8 cellular contexts compared by ENCODE assay signal in genomic region chr12:19439059-19440018, GRCh38. TPM values are rescaled to one million over a fixed set of nuclear protein-coding genes. Genes with fewer than 3 reads are reported as not detected.
A peak's percentile ranks its signal among the peaks of the same experiment; 100 is the strongest.
DNase-seq lines count a peak whose midpoint lies in the region; ATAC-seq and TF ChIP-seq lines count a peak whose summit lies in the region.

Gene AEBP2, plus strand, starts transcription at chr12:19439492. Its CDS starts 208 bp downstream, at chr12:19439700.

- peak; percentile 74 for ATAC-seq in GM23338
- ATAC-seq in stimulated activated naive CD8-positive, alpha-beta T cell treated with anti-CD3 and anti-CD28 coated beads, Interleukin-15, amount 100 ng/mL, for 72 hours = peak; percentile 91

- H3K27ac ChIP-seq in GM23338 (ENCODE audit: low read depth) (peak within 1 kb of the TSS; percentile 85), neural cell (ENCODE audit: low read length) (peak within 1 kb of the TSS; percentile 84)

- DNase-seq in EH (ENCODE audit: low read depth) = peak; percentile 94
- peak; percentile 85 for DNase-seq in GM23338 (ENCODE audit: low spot score)
- peak; percentile 83 to 88 for DNase-seq in Kasumi-1 (lab: John Stamatoyannopoulos, UW)
- peak; percentile 31 for DNase-seq in SHP77 treated with DMSO at 0.1 percent for 48 hours (lab: John Stamatoyannopoulos, UW)
- peak; percentile 97 for DNase-seq in activated effector memory CD4-positive, alpha-beta T cell treated with anti-CD3 and anti-CD28 coated beads, Interleukin-2, amount 50 U/mL, for 16 hours
- peak; percentile 95 for DNase-seq in fibroblast of the conjunctiva (ENCODE audit: low read depth)
- peak; percentile 84 to 92 for DNase-seq in stimulated activated naive CD8-positive, alpha-beta T cell treated with anti-CD3 and anti-CD28 coated beads, Interleukin-15, amount 100 ng/mL, for 72 hours

- peak within 1 kb of the TSS; percentile 95 for H3K27ac Mint-ChIP-seq in GM23338
- H3K27ac Mint-ChIP-seq in stimulated activated naive CD8-positive, alpha-beta T cell treated with anti-CD3 and anti-CD28 coated beads, Interleukin-15, amount 100 ng/mL, for 72 hours = peak within 1 kb of the TSS; percentile 99 to 100

- H3K27me3 Mint-ChIP-seq in GM23338 (ENCODE audit: insufficient read depth, low read depth, poor library complexity) = peaks cover 11% of the 10 kb centered on the region
- no peaks in the 10 kb centered on the region for H3K27me3 Mint-ChIP-seq in stimulated activated naive CD8-positive, alpha-beta T cell treated with anti-CD3 and anti-CD28 coated beads, Interleukin-15, amount 100 ng/mL, for 72 hours

- TF ChIP-seq CTCF in GM23338 (conservative IDR thresholded peaks at IDR 0.05; ENCODE audit: low read depth in 2 of 2) = no peak
- TF ChIP-seq CTCF in neural cell (IDR thresholded peaks at IDR 0.05; ENCODE audit: poor library complexity, severe bottlenecking) = no peak

- H3K9me2 ChIP-seq in GM23338 (ENCODE audit: insufficient read depth) (no peaks in the 10 kb centered on the region; the same call in 1 of the 2 replicates), neural cell (ENCODE audit: insufficient read depth, low read length) (no peaks in the 10 kb centered on the region)

- H3K4me3 ChIP-seq in GM23338 (peak within 1 kb of the TSS; percentile 73), neural cell (ENCODE audit: low read length) (peak within 1 kb of the TSS; percentile 97)

- H3K79me2 ChIP-seq in GM23338 (replicated peaks; ENCODE audit: insufficient read depth) (peaks cover 48% of the 10 kb centered on the region), neural cell (replicated peaks; ENCODE audit: insufficient read depth, low read length) (peaks cover 35% of the 10 kb centered on the region)

- H3K27me3 ChIP-seq in GM23338 (ENCODE audit: insufficient read depth) (no peaks in the 10 kb centered on the region), neural cell (ENCODE audit: insufficient read depth, low read depth, low read length) (no peaks in the 10 kb centered on the region)

- H2AFZ ChIP-seq in GM23338 (no peak within 1 kb of the TSS), neural cell (ENCODE audit: low read depth, low read length) (peak within 1 kb of the TSS; percentile 77)

- H4K20me1 ChIP-seq in GM23338 (replicated peaks; ENCODE audit: insufficient read depth) (peaks cover 32% of the 10 kb centered on the region), neural cell (ENCODE audit: insufficient read depth) (no peaks in the 10 kb centered on the region)

- no peak for TF ChIP-seq EP300 in neural cell (conservative IDR thresholded peaks at IDR 0.05; ENCODE audit: poor library complexity, severe bottlenecking)

- peaks cover 9% of the 10 kb centered on the region for H3K9me3 Mint-ChIP-seq in GM23338
- no peaks in the 10 kb centered on the region for H3K9me3 Mint-ChIP-seq in stimulated activated naive CD8-positive, alpha-beta T cell treated with anti-CD3 and anti-CD28 coated beads, Interleukin-15, amount 100 ng/mL, for 72 hours

- H3K36me3 ChIP-seq in GM23338 (ENCODE audit: insufficient read depth) (no peaks in the 10 kb centered on the region), neural cell (ENCODE audit: insufficient read depth, low read length) (no peaks in the 10 kb centered on the region)

- peaks cover 47% of the 10 kb centered on the region for H3K4me1 Mint-ChIP-seq in GM23338
- peaks cover 60% of the 10 kb centered on the region for H3K4me1 Mint-ChIP-seq in stimulated activated naive CD8-positive, alpha-beta T cell treated with anti-CD3 and anti-CD28 coated beads, Interleukin-15, amount 100 ng/mL, for 72 hours

- H3K9me3 ChIP-seq in neural cell (ENCODE audit: low read length) = no peaks in the 10 kb centered on the region

- H3K4me2 ChIP-seq in GM23338 (peak within 1 kb of the TSS; percentile 82), neural cell (ENCODE audit: low read length) (peak within 1 kb of the TSS; percentile 30)

- H3K36me3 Mint-ChIP-seq in GM23338 (ENCODE audit: low read depth) = peaks cover 53% of the 10 kb centered on the region

- peaks cover 49% of the 10 kb centered on the region for H3K4me1 ChIP-seq in GM23338 (ENCODE audit: insufficient read depth)

- peak within 1 kb of the TSS; percentile 95 for H3K9ac ChIP-seq in neural cell (ENCODE audit: low read length)

- TF ChIP-seq RAD21 in neural cell (conservative IDR thresholded peaks at IDR 0.05) = no peak

- peak within 1 kb of the TSS; percentile 95 for H3K4me3 Mint-ChIP-seq in GM23338
- peak within 1 kb of the TSS; percentile 99 for H3K4me3 Mint-ChIP-seq in stimulated activated naive CD8-positive, alpha-beta T cell treated with anti-CD3 and anti-CD28 coated beads, Interleukin-15, amount 100 ng/mL, for 72 hours

- H3F3A ChIP-seq in GM23338 (replicated peaks; ENCODE audit: low read depth) = no peaks in the 10 kb centered on the region
- H3F3A ChIP-seq in neural cell (ENCODE audit: insufficient read depth, low read length, poor library complexity, severe bottlenecking) = no peaks in the 10 kb centered on the region

TF ChIP-seq in GM23338, 12 proteins besides CTCF, POLR2A, EP300 and RAD21:
- TF ChIP-seq POLR2AphosphoS5 (IDR thresholded peaks at IDR 0.05; ENCODE audit: low read depth) = peak; percentile 90
- TF ChIP-seq REST (IDR thresholded peaks at IDR 0.05; ENCODE audit: unreplicated experiment) = peak; percentile 30
- peak; percentile 80 for TF ChIP-seq CREB1 (CRISPR knock-in tag; IDR thresholded peaks at IDR 0.05; ENCODE audit: low read depth)
- no peak for TF ChIP-seq EZH2 (IDR thresholded peaks at IDR 0.05; ENCODE audit: low read depth, unreplicated experiment)

TF ChIP-seq in neural cell, 6 proteins besides CTCF, POLR2A, EP300 and RAD21:
- TF ChIP-seq POLR2AphosphoS5 (IDR thresholded peaks at IDR 0.05) (peak; percentile 66), SMC3 (conservative IDR thresholded peaks at IDR 0.05; ENCODE audit: poor library complexity) (peak; percentile 11), MXI1 (conservative IDR thresholded peaks at IDR 0.05; ENCODE audit: poor library complexity, severe bottlenecking) (peak; percentile 39), REST (IDR thresholded peaks at IDR 0.05; ENCODE audit: borderline replicate concordance) (peak; percentile 49), TAF1 (IDR thresholded peaks at IDR 0.05; ENCODE audit: low read depth) (no peak), EZH2 (IDR thresholded peaks at IDR 0.05; ENCODE audit: borderline replicate concordance, insufficient read depth, low read length, poor library complexity, severe bottlenecking) (no peak)

RNA-seq across cellular contexts. Expression of gene AEBP2, which starts in this region (rescaled TPM):
- 48.1 and 48.9 TPM in 2 replicates for total RNA-seq in GM23338 (2014; rRNA removed; shearing (Covaris generic))
- 37.1 and 39.3 TPM in 2 replicates for polyA plus RNA-seq in GM23338 (2016; fragmentation: Nextera tagmentation; extraction: Ambion mirVana)
- 14.6 and 20.5 TPM in 2 replicates for polyA plus RNA-seq in neural cell
- polyA minus RNA-seq in neural cell = 46.2 and 49.7 TPM in 2 replicates

Comparison
In these comparisons a context has a peak if more than half of its experiments do, and no peak if none do; other contexts are left out.
1. Peak in every context shown above with its lines: DNase-seq, ATAC-seq, H3K4me3 ChIP-seq and H3K27ac ChIP-seq.
2. DNase-seq: peak in every context shown above with its lines; median percentile 97 in activated effector memory CD4-positive, alpha-beta T cell treated with anti-CD3 and anti-CD28 coated beads, Interleukin-2, amount 50 U/mL, for 16 hours; 95 in fibroblast of the conjunctiva; 94 in EH; 88 in stimulated activated naive CD8-positive, alpha-beta T cell treated with anti-CD3 and anti-CD28 coated beads, Interleukin-15, amount 100 ng/mL, for 72 hours; 86 in Kasumi-1; 85 in GM23338; 31 in SHP77 treated with DMSO at 0.1 percent for 48 hours.